ENCODE assay signal across 10 cellular contexts in the genomic region with DNA sequence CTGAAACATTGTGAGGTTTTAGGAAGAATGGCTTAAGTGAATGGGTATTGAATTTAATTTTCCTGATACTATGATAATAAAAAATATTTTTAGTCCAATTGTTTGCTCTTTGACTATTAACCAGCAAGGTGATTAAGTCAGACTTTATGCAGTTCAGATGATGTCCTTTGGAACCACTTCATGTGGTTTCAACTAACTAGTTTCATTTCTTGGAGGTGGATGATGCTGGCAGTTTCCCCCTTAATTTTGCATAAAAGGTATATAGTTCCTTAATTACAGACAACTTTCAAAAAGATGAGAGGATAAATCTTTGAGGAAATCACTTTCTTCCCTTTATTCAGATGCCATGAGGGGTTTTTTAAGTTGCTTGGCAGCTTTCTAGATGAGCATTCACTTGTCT.
DNase-seq lines count a peak whose midpoint lies in the region; ATAC-seq and TF ChIP-seq lines count a peak whose summit lies in the region.
"Had no signal": no experiment of that assay in that cellular context is flagged by ENCODE, and none has a peak within 500 bp of the region (broad histone marks: within the 10 kb centered on the region; RNA-seq: fewer than 3 reads in every experiment).

No MANE protein-coding gene starts in this region.

- CTCF ChIA-PET in activated CD4-positive, alpha-beta memory T cell treated with anti-CD3 and anti-CD28 coated beads for 36 hours (lab: Charles Lee): interaction anchor here (1.0 kb wide), 1 partner anchor 223 kb away, joined by 3 read pairs; the partner anchor contains the start of gene PHLPP1

- no peak overlapping the region for H3K4me2 ChIP-seq in OCI-LY1 (ENCODE audit: low read length)

- H2AFZ ChIP-seq in OCI-LY1 (ENCODE audit: low read length): no peak overlapping the region

- no peaks in the 10 kb centered on the region for H3F3A ChIP-seq in OCI-LY1 (ENCODE audit: insufficient read depth, low read length)

- no peaks in the 10 kb centered on the region for H3K79me2 ChIP-seq in OCI-LY1 (ENCODE audit: insufficient read depth, low read length)

- no peak overlapping the region for H3K27ac Mint-ChIP-seq in activated CD4-positive, alpha-beta memory T cell treated with anti-CD3 and anti-CD28 coated beads for 36 hours
- H3K27ac Mint-ChIP-seq: activated naive CD4-positive, alpha-beta T cell treated with anti-CD3 and anti-CD28 coated beads for 36 hours had no signal

- H3K36me3 ChIP-seq in heart left ventricle (peaks cover 0 to 12% (median 0%) of the 10 kb centered on the region in 9 donors), OCI-LY1 (ENCODE audit: insufficient read depth, low read length) (no peaks in the 10 kb centered on the region), thoracic aorta (no peaks in the 10 kb centered on the region)

- H3K4me1 Mint-ChIP-seq in activated CD4-positive, alpha-beta memory T cell treated with anti-CD3 and anti-CD28 coated beads for 36 hours (ENCODE audit: low read depth): peaks cover 3% of the 10 kb centered on the region

- no peaks in the 10 kb centered on the region for H3K27me3 ChIP-seq in heart left ventricle
- H3K27me3 ChIP-seq in OCI-LY1 (ENCODE audit: insufficient read depth, low read length): no peaks in the 10 kb centered on the region
- no peaks in the 10 kb centered on the region for H3K27me3 ChIP-seq in thoracic aorta (replicated peaks; ENCODE audit: insufficient read depth)

- POLR2A ChIA-PET in activated CD4-positive, alpha-beta memory T cell treated with anti-CD3 and anti-CD28 coated beads for 36 hours (lab: Charles Lee): no interaction called here

- no peaks in the 10 kb centered on the region for H3K27me3 Mint-ChIP-seq in activated CD4-positive, alpha-beta memory T cell treated with anti-CD3 and anti-CD28 coated beads for 36 hours

- no peaks in the 10 kb centered on the region for H4K20me1 ChIP-seq in OCI-LY1 (ENCODE audit: insufficient read depth, low read length)

- no peaks in the 10 kb centered on the region for H3K9me2 ChIP-seq in OCI-LY1 (ENCODE audit: low read depth, low read length)

- H3K4me1 ChIP-seq in heart left ventricle: peaks cover 0 to 36% (median 14%) of the 10 kb centered on the region in 12 donors
- peaks cover 29% of the 10 kb centered on the region for H3K4me1 ChIP-seq in OCI-LY1 (ENCODE audit: insufficient read depth, low read length, severe bottlenecking)
- H3K4me1 ChIP-seq in thoracic aorta (ENCODE audit: control insufficient read depth in 1 of 2, low read depth in 2 of 2): peaks cover 28 to 39% of the 10 kb centered on the region in 2 donors

- peaks cover 8% of the 10 kb centered on the region for H3K9me3 Mint-ChIP-seq in activated CD4-positive, alpha-beta memory T cell treated with anti-CD3 and anti-CD28 coated beads for 36 hours

- no peak for TF ChIP-seq CTCF in heart left ventricle (IDR thresholded peaks at IDR 0.05)
- no peak for TF ChIP-seq CTCF in OCI-LY1 (IDR thresholded peaks at IDR 0.05; ENCODE audit: low read length)
- TF ChIP-seq CTCF in thoracic aorta (IDR thresholded peaks at IDR 0.05): no peak

- no peak overlapping the region for H3K4me3 Mint-ChIP-seq in activated CD4-positive, alpha-beta memory T cell treated with anti-CD3 and anti-CD28 coated beads for 36 hours
- H3K4me3 Mint-ChIP-seq: activated naive CD4-positive, alpha-beta T cell treated with anti-CD3 and anti-CD28 coated beads for 36 hours had no signal

- intact Hi-C loops in heart left ventricle (cut with DNase I) (loop anchor here in 1 of 10 donors (5.0 to 10.0 kb wide), 2 partner anchors 36 to 54 kb away; no protein-coding TSS in a partner anchor), cardiac septum (cut with DNase I) (no loop called here)
- intact Hi-C loops in activated CD4-positive, alpha-beta memory T cell treated with anti-CD3 and anti-CD28 coated beads for 36 hours (cut with micrococcal nuclease): no loop called here

- no peak overlapping the region for H3K9ac ChIP-seq in OCI-LY1 (ENCODE audit: low read length)

- no peak for DNase-seq in heart left ventricle
- no peak for DNase-seq in cardiac septum (ENCODE audit: low spot score)
- DNase-seq in thoracic aorta (ENCODE audit: low spot score): no peak
- no peak for DNase-seq in activated CD4-positive, alpha-beta memory T cell treated with anti-CD3 and anti-CD28 coated beads for 36 hours
- no peak for DNase-seq in DMS53 (lab: John Stamatoyannopoulos, UW)
- no peak for DNase-seq in DMS53 treated with DMSO at 0.1 percent for 48 hours (lab: John Stamatoyannopoulos, UW; ENCODE audit: unreplicated experiment)
- DNase-seq: ACHN; activated naive CD4-positive, alpha-beta T cell treated with anti-CD3 and anti-CD28 coated beads for 36 hours had no signal

- H3K9me3 ChIP-seq in heart left ventricle (peaks cover 0 to 7% (median 0%) of the 10 kb centered on the region in 12 donors), OCI-LY1 (ENCODE audit: low read length) (no peaks in the 10 kb centered on the region), thoracic aorta (no peaks in the 10 kb centered on the region)

- no peak for ATAC-seq in heart left ventricle
- peak; percentile 80 for ATAC-seq in HG02885 (IDR thresholded peaks at IDR 0.05; ENCODE audit: poor library complexity, unreplicated experiment)
- ATAC-seq in thoracic aorta (ENCODE audit: insufficient number of reproducible peaks, low FRiP score, low read depth): no peak

- no peaks in the 10 kb centered on the region for H3K36me3 Mint-ChIP-seq in activated CD4-positive, alpha-beta memory T cell treated with anti-CD3 and anti-CD28 coated beads for 36 hours

- no peak for TF ChIP-seq POLR2A in heart left ventricle (IDR thresholded peaks at IDR 0.05)

- H3K27ac ChIP-seq in heart left ventricle (peak overlapping the region in 7 of 12 donors; percentile 17 to 83 (median 51)), OCI-LY1 (ENCODE audit: low read depth, low read length, poor library complexity, severe bottlenecking) (peak overlapping the region; percentile 48), thoracic aorta (peak overlapping the region; percentile 76 to 79)

- H3K4me3 ChIP-seq in heart left ventricle (no peak overlapping the region), OCI-LY1 (ENCODE audit: low read depth, low read length, poor library complexity, severe bottlenecking) (no peak overlapping the region), thoracic aorta (no peak overlapping the region)
